Comparison of ENCODE assay signal across 27 cellular contexts in the genomic region with DNA sequence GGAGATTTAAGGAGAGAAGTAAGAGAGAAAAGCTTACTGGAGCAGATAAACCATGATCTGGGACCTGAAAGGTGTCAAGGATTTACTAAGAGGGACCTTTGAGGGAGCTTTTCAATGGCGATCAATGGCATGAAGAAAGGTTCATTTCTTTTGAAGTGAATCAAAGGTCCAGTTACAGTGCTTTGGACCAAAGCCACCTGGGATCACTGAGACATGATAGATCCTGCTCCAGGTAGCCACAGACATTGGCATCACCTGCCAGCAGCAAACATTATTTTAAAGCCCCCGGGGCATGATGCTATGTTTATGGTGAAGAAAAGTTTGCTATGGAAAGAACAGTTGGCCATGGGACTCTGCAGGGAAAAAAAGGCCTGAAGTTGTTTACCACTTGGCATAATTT.
"Had no signal": no experiment of that assay in that cellular context is flagged by ENCODE, and none has a peak within 500 bp of the region (broad histone marks: within the 10 kb centered on the region; RNA-seq: fewer than 3 reads in every experiment).

No MANE protein-coding gene starts in this region.

- DNase-seq: activated CD4-positive, alpha-beta T cell treated with anti-CD3 and anti-CD28 coated beads for 48 hours; activated CD4-positive, alpha-beta T cell treated with anti-CD3 and anti-CD28 coated beads, Interleukin-2, amount 50 U/mL, for 4 hours; activated CD4-positive, CD25-positive, alpha-beta regulatory T cell treated with anti-CD3 and anti-CD28 coated beads, Interleukin-2, amount 50 U/mL, for 72 hours; activated CD8-positive, alpha-beta memory T cell treated with anti-CD3 and anti-CD28 coated beads, Interleukin-2, amount 50 U/mL, for 48 hours; activated CD8-positive, alpha-beta T cell treated with anti-CD3 and anti-CD28 coated beads, Interleukin-2, amount 10 ng/mL, durations not matched to agents 7 days and 5 days; activated naive CD4-positive, alpha-beta T cell treated with anti-CD3 and anti-CD28 coated beads, Interleukin-2, amount 50 U/mL, for 16 hours; activated naive CD8-positive, alpha-beta T cell treated with anti-CD3 and anti-CD28 coated beads, Interleukin-2, amount 10 ng/mL, durations not matched to agents 7 days and 5 days; activated T-cell treated with anti-CD3 and anti-CD28 coated beads, Interleukin-2, amount 50 U/mL, for 1 hour; adrenal gland; anterior cingulate cortex; caudate nucleus; Karpas-422; NCI-H1092; NCI-H1417; NCI-H1694 treated with DMSO at 0.1 percent for 48 hours; NCI-H2029 treated with DMSO at 0.1 percent for 48 hours; NCI-H446; NCI-H524; NCI-H748 treated with DMSO at 0.1 percent for 48 hours; NK-92 treated with Interleukin-12 subunit alpha and Interleukin-12 subunit beta, amount 100 ng/mL, for 24 hours; Peyer's patch; Right ventricle myocardium superior; SJCRH30; SK-N-SH; SW 1271 had no signal

- H3K4me1 ChIP-seq: adrenal gland, Peyer's patch, SJCRH30 had no signal

- ATAC-seq: activated CD8-positive, alpha-beta T cell treated with anti-CD3 and anti-CD28 coated beads, Interleukin-2, amount 10 ng/mL, durations not matched to agents 7 days and 5 days had no signal

- H3K27me3 ChIP-seq: adrenal gland, Peyer's patch, SJCRH30 had no signal

- H3K4me3 ChIP-seq: adrenal gland, K562, Peyer's patch, SJCRH30 had no signal

- H3K4me2 ChIP-seq: SK-N-SH had no signal

- FAIRE-seq: K562 had no signal

- H3K9me3 ChIP-seq: adrenal gland, Peyer's patch, SJCRH30, SK-N-SH had no signal

- H3K27ac ChIP-seq: adrenal gland, Peyer's patch, RWPE1, SJCRH30 had no signal

- H3K9ac ChIP-seq: SK-N-SH had no signal

- H3K36me3 ChIP-seq: adrenal gland had no signal
